In genomic region chr7:36366649-36367560, GRCh38 we compare ENCODE assay signal across 8 cellular contexts. TPM values are rescaled to one million over a fixed set of nuclear protein-coding genes. Genes with fewer than 3 reads are reported as not detected.
A peak's percentile ranks its signal among the peaks of the same experiment; 100 is the strongest.
DNase-seq lines count a peak whose midpoint lies in the region; ATAC-seq and TF ChIP-seq lines count a peak whose summit lies in the region.

No MANE protein-coding gene starts in this region.

- no peaks in the 10 kb centered on the region for H3K9me3 Mint-ChIP-seq in chondrocyte (ENCODE audit: low read depth)

- H3K4me3 ChIP-seq in AG10803 (ENCODE audit: low read length), result peak overlapping the region; percentile 79

- DNase-seq in AG10803 (ENCODE audit: low read depth) (peak; percentile 63), NCI-H345 treated with DMSO at 0.1 percent for 48 hours (lab: John Stamatoyannopoulos, UW; ENCODE audit: unreplicated experiment) (peak; percentile 86), chondrocyte (ENCODE audit: low spot score) (peak; percentile 93), kidney glomerular epithelial cell (lab: John Stamatoyannopoulos, UW) (peak; percentile 76)
- DNase-seq in activated CD4-positive, alpha-beta T cell treated with anti-CD3 and anti-CD28 coated beads for 24 hours (ENCODE audit: low read depth in 2 of 2), result peak; percentile 82 to 83
- DNase-seq in stimulated activated CD4-positive, alpha-beta T cell treated with anti-CD3 and anti-CD28 coated beads, Interleukin-15, amount 100 ng/mL, for 24 hours, result peak; percentile 93

- peak overlapping the region; percentile 41 for H3K27ac Mint-ChIP-seq in chondrocyte (ENCODE audit: unreplicated experiment)

- peak overlapping the region; percentile 89 for H3K4me3 Mint-ChIP-seq in chondrocyte (ENCODE audit: unreplicated experiment)

- ATAC-seq in GM19043 (IDR thresholded peaks at IDR 0.05; ENCODE audit: low read depth, unreplicated experiment) (peak; percentile 99), HG03378 (IDR thresholded peaks at IDR 0.05; ENCODE audit: unreplicated experiment) (peak; percentile 93)

- peaks cover 8% of the 10 kb centered on the region for H3K4me1 Mint-ChIP-seq in chondrocyte (ENCODE audit: low read depth)

- peaks cover 3% of the 10 kb centered on the region for H3K36me3 Mint-ChIP-seq in chondrocyte (ENCODE audit: low read depth)

- TF ChIP-seq CTCF in AG10803 (conservative IDR thresholded peaks at IDR 0.05; ENCODE audit: low read length) (peak; percentile 57), chondrocyte (IDR thresholded peaks at IDR 0.05) (peak; percentile 92)

- H3K27me3 Mint-ChIP-seq in chondrocyte (ENCODE audit: low read depth), result peaks cover 3% of the 10 kb centered on the region

RNA-seq across cellular contexts. Expression of gene ANLN, which starts 22.8 kb away (rescaled TPM):
- 31.2 to 34.8 TPM (median 33.2 TPM) in 3 replicates for total RNA-seq in chondrocyte

Comparison
In these comparisons a context has a peak if more than half of its experiments do, and no peak if none do; other contexts are left out.
1. Peak in every context shown above with its lines: DNase-seq, ATAC-seq and H3K4me3 ChIP-seq.